1 cellular context compared by ENCODE assay signal in genomic region chr11:110087820-110088534, GRCh38.
TF ChIP-seq lines count a peak whose summit lies in the region.

No MANE protein-coding gene starts in this region.

TF ChIP-seq in IMR-90, 13 proteins besides CTCF, POLR2A, EP300 and RAD21 (continued from another document):
- TF ChIP-seq USF2 (IDR thresholded peaks at IDR 0.05; ENCODE audit: low read depth, low read length) = no peak
- TF ChIP-seq MAZ (IDR thresholded peaks at IDR 0.05; ENCODE audit: borderline replicate concordance, low read depth, low read length) = no peak
- no peak for TF ChIP-seq RFX5 (IDR thresholded peaks at IDR 0.05; ENCODE audit: low read depth, low read length)
- TF ChIP-seq ELK1 (IDR thresholded peaks at IDR 0.05; ENCODE audit: borderline replicate concordance, low read depth, low read length) = no peak
- no peak for TF ChIP-seq CEBPB (IDR thresholded peaks at IDR 0.05; ENCODE audit: low read depth, low read length)
- no peak for TF ChIP-seq MXI1 (IDR thresholded peaks at IDR 0.05; ENCODE audit: borderline replicate concordance, low read depth, low read length)
- TF ChIP-seq NFE2L2 (IDR thresholded peaks at IDR 0.05; ENCODE audit: low read depth, low read length) = no peak
- TF ChIP-seq BHLHE40 (IDR thresholded peaks at IDR 0.05; ENCODE audit: low read depth, low read length) = no peak
TF ChIP-seq in IMR-90: peak in this region for 0.
